Comparison of ENCODE assay signal across 1 cellular context in the genomic region with DNA sequence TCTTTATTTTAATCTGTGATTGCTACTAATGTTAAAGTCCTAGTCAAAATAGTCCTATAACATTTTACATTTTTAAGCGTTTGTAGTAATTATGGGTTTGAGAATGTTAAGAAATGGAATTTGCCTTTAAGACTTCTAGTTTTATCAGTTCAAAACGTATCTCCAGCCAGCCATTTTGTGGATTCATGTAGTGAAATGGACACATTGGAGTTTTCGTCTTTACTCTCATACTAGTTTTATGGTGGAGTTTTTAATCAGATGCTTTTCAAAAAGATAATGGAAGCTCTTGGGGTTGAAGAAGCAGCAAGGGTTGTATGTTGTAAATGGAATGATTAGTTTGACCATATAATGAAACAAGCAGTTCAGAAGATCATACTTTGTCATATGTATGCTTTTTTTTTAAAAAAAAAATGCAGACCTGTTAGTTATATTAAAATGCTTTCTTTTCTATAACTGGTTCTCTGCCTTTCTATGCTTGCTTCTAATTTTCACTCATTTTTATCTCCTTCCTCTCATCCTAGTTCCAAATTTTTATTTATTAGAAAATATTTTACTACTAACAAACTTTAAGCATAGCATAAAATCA.
TF ChIP-seq lines count a peak whose summit lies in the region.

No MANE protein-coding gene starts in this region.

TF ChIP-seq in WTC11, 78 proteins besides CTCF, POLR2A, EP300 and RAD21 (continued from another document):
- TF ChIP-seq, protein P1, sequence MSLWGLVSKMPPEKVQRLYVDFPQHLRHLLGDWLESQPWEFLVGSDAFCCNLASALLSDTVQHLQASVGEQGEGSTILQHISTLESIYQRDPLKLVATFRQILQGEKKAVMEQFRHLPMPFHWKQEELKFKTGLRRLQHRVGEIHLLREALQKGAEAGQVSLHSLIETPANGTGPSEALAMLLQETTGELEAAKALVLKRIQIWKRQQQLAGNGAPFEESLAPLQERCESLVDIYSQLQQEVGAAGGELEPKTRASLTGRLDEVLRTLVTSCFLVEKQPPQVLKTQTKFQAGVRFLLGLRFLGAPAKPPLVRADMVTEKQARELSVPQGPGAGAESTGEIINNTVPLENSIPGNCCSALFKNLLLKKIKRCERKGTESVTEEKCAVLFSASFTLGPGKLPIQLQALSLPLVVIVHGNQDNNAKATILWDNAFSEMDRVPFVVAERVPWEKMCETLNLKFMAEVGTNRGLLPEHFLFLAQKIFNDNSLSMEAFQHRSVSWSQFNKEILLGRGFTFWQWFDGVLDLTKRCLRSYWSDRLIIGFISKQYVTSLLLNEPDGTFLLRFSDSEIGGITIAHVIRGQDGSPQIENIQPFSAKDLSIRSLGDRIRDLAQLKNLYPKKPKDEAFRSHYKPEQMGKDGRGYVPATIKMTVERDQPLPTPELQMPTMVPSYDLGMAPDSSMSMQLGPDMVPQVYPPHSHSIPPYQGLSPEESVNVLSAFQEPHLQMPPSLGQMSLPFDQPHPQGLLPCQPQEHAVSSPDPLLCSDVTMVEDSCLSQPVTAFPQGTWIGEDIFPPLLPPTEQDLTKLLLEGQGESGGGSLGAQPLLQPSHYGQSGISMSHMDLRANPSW (CRISPR knock-in tag; conservative IDR thresholded peaks at IDR 0.05; ENCODE audit: low read depth), result no peak
- no peak for TF ChIP-seq CREM (CRISPR knock-in tag; IDR thresholded peaks at IDR 0.05)
- TF ChIP-seq, protein P2, sequence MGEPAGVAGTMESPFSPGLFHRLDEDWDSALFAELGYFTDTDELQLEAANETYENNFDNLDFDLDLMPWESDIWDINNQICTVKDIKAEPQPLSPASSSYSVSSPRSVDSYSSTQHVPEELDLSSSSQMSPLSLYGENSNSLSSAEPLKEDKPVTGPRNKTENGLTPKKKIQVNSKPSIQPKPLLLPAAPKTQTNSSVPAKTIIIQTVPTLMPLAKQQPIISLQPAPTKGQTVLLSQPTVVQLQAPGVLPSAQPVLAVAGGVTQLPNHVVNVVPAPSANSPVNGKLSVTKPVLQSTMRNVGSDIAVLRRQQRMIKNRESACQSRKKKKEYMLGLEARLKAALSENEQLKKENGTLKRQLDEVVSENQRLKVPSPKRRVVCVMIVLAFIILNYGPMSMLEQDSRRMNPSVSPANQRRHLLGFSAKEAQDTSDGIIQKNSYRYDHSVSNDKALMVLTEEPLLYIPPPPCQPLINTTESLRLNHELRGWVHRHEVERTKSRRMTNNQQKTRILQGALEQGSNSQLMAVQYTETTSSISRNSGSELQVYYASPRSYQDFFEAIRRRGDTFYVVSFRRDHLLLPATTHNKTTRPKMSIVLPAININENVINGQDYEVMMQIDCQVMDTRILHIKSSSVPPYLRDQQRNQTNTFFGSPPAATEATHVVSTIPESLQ (CRISPR knock-in tag; IDR thresholded peaks at IDR 0.05), result no peak
- TF ChIP-seq ZNF416 (CRISPR knock-in tag; IDR thresholded peaks at IDR 0.05), result no peak
- TF ChIP-seq ZNF263 (CRISPR knock-in tag; IDR thresholded peaks at IDR 0.05; ENCODE audit: low read depth), result no peak
- TF ChIP-seq, protein P3, sequence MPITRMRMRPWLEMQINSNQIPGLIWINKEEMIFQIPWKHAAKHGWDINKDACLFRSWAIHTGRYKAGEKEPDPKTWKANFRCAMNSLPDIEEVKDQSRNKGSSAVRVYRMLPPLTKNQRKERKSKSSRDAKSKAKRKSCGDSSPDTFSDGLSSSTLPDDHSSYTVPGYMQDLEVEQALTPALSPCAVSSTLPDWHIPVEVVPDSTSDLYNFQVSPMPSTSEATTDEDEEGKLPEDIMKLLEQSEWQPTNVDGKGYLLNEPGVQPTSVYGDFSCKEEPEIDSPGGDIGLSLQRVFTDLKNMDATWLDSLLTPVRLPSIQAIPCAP (CRISPR knock-in tag; IDR thresholded peaks at IDR 0.05), result no peak
- TF ChIP-seq IRF2 (CRISPR knock-in tag; IDR thresholded peaks at IDR 0.05; ENCODE audit: borderline replicate concordance, low read depth), result no peak
- TF ChIP-seq TP53 (CRISPR knock-in tag; IDR thresholded peaks at IDR 0.05), result no peak
- TF ChIP-seq SMAD4 (CRISPR knock-in tag; IDR thresholded peaks at IDR 0.05), result no peak
- TF ChIP-seq FOXP1 (CRISPR knock-in tag; IDR thresholded peaks at IDR 0.05; ENCODE audit: borderline replicate concordance), result no peak
- TF ChIP-seq FOXK1 (CRISPR knock-in tag; IDR thresholded peaks at IDR 0.05), result no peak
